ENCODE assay signal across 24 cellular contexts in genomic region chr6:18432619-18433018, GRCh38. TPM values are rescaled to one million over a fixed set of nuclear protein-coding genes. Genes with fewer than 3 reads are reported as not detected.
DNase-seq lines count a peak whose midpoint lies in the region; ATAC-seq and TF ChIP-seq lines count a peak whose summit lies in the region.
"Had no signal": no experiment of that assay in that cellular context is flagged by ENCODE, and none has a peak within 500 bp of the region (broad histone marks: within the 10 kb centered on the region; RNA-seq: fewer than 3 reads in every experiment).

No MANE protein-coding gene starts in this region.

- WGBS in gastroesophageal sphincter (ENCODE audit: low coverage in 1 of 2), 2 donors, result 57 to 91% methylated on average over 1 to 3 of the region's 3 CpGs
- 85 to 92% methylated on average over 3 of the region's 3 CpGs for WGBS in sigmoid colon, 2 donors

- TF ChIP-seq EP300 in gastroesophageal sphincter (IDR thresholded peaks at IDR 0.05) (no peak), sigmoid colon (IDR thresholded peaks at IDR 0.05) (no peak)

- peaks cover 0 to 29% (median 4%) of the 10 kb centered on the region in 3 donors for H3K4me1 ChIP-seq in gastroesophageal sphincter
- H3K4me1 ChIP-seq in sigmoid colon, result peaks cover 0 to 27% (median 17%) of the 10 kb centered on the region in 4 donors

- H3K27me3 ChIP-seq in WERI-Rb-1 (ENCODE audit: insufficient read depth, low read depth, severe bottlenecking) (no peaks in the 10 kb centered on the region), gastroesophageal sphincter (no peaks in the 10 kb centered on the region), sigmoid colon (no peaks in the 10 kb centered on the region)
- H3K27me3 ChIP-seq: right atrium auricular region had no signal

- DNase-seq in Caki2 (ENCODE audit: low read depth), result peak; percentile 10
- peak; percentile 73 for DNase-seq in WERI-Rb-1
- DNase-seq in sigmoid colon, result no peak
- no peak for DNase-seq in NCI-H146 (lab: John Stamatoyannopoulos, UW)
- no peak for DNase-seq in activated naive CD4-positive, alpha-beta T cell (lab: John Stamatoyannopoulos, UW)
- DNase-seq in hepatic stellate cell (ENCODE audit: low spot score), result no peak
- DNase-seq: activated T-cell treated with anti-CD3 and anti-CD28 coated beads, Interleukin-2, amount 50 U/mL, for 24 hours; amniotic stem cell; caudate nucleus; CD4-positive, CD25-positive, alpha-beta regulatory T cell; DMS153; erythroblast; GDM1; Karpas-422; kidney; naive B cell; NCI-H1092; NCI-H2029; NCI-H774; Right ventricle myocardium superior had no signal

- intact Hi-C loops in sigmoid colon (cut with DNase I), result no loop called here

- H3K9me3 ChIP-seq in WERI-Rb-1 (ENCODE audit: severe bottlenecking) (no peaks in the 10 kb centered on the region), gastroesophageal sphincter (no peaks in the 10 kb centered on the region), sigmoid colon (no peaks in the 10 kb centered on the region)
- H3K9me3 ChIP-seq: HAP-1, right atrium auricular region had no signal

- in situ Hi-C loops in Caki2 (cut with HindIII; ENCODE audit: low pct_unique_long_range_greater_than_20kb, low sequenced_read_pairs), result no loop called here

- H3K4me3 ChIP-seq in WERI-Rb-1 (ENCODE audit: low read depth, low read length), result no peak overlapping the region
- H3K4me3 ChIP-seq in gastroesophageal sphincter, result no peak overlapping the region
- no peak overlapping the region for H3K4me3 ChIP-seq in sigmoid colon
- H3K4me3 ChIP-seq: HAP-1, right atrium auricular region had no signal

- no peaks in the 10 kb centered on the region for H3K36me3 ChIP-seq in WERI-Rb-1
- H3K36me3 ChIP-seq in gastroesophageal sphincter, result no peaks in the 10 kb centered on the region
- no peaks in the 10 kb centered on the region for H3K36me3 ChIP-seq in sigmoid colon
- H3K36me3 ChIP-seq: HAP-1 had no signal

- ATAC-seq in gastroesophageal sphincter (no peak), GM21723 (IDR thresholded peaks at IDR 0.05; ENCODE audit: unreplicated experiment) (no peak)

- TF ChIP-seq CTCF in WERI-Rb-1 (IDR thresholded peaks at IDR 0.05; ENCODE audit: low read depth, low read length) (peak; percentile 53), gastroesophageal sphincter (IDR thresholded peaks at IDR 0.05) (no peak), sigmoid colon (IDR thresholded peaks at IDR 0.05) (no peak)

- TF ChIP-seq POLR2A in gastroesophageal sphincter (IDR thresholded peaks at IDR 0.05) (no peak), sigmoid colon (IDR thresholded peaks at IDR 0.05) (no peak)

- H3K27ac ChIP-seq in WERI-Rb-1 (no peak overlapping the region), gastroesophageal sphincter (peak overlapping the region in 3 of 4 donors; percentile 48 to 63 (median 57)), sigmoid colon (peak overlapping the region in 3 of 4 donors; percentile 51 to 60 (median 58))
- H3K27ac ChIP-seq: right atrium auricular region had no signal

RNA-seq across cellular contexts. Expression of gene RNF144B, which starts 45.5 kb away (rescaled TPM):
- total RNA-seq in Caki2 (2014; rRNA removed; shearing (Covaris generic); ENCODE audit: low replicate concordance), result 30.7 and 37.7 TPM in 2 replicates
- total RNA-seq in gastroesophageal sphincter (10 to 100 TPM in 3 of 4 donors, 1 to 10 TPM in 1; 5.6 to 18.4 (median 15.2) TPM), sigmoid colon (10 to 100 TPM in 1 of 4 donors, 1 to 10 TPM in 3; 4.6 to 14.8 (median 8.5) TPM)
- polyA plus RNA-seq in sigmoid colon, result 1 to 10 TPM; 1.2 to 4.3 (median 1.8) TPM

Comparison
In these comparisons a context has a peak if more than half of its experiments do, and no peak if none do; other contexts are left out.
1. DNase-seq: peak in Caki2 (single experiment) and WERI-Rb-1 (single experiment); none in sigmoid colon (single experiment), NCI-H146 (single experiment), activated naive CD4-positive, alpha-beta T cell (0 of 4) and hepatic stellate cell (single experiment).